35 cellular contexts compared by ENCODE assay signal in the genomic region with DNA sequence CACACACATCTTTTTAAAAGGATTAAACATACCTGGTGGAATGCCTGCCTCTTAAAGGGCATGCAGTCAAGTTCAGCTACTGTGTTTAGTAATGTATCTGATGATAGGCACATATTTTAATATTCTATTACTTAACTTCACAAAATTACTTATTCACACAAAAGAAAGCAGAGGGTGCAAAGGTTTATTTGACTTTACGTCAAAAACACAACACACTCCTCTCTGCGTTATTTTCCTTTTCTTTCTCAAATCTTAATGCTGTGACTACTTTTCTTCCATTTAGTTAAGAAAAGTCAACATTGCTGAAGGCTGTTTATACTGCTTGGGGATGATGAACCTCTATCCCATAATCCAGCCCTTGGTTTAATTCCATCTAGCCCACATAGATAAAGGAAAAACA.
"Had no signal": no experiment of that assay in that cellular context is flagged by ENCODE, and none has a peak within 500 bp of the region (broad histone marks: within the 10 kb centered on the region; RNA-seq: fewer than 3 reads in every experiment).

No MANE protein-coding gene starts in this region.

- H3K9me3 Mint-ChIP-seq: activated B cell treated with CpG ODN at 0.5 μM for 24 hours; activated CD4-positive, alpha-beta T cell treated with anti-CD3 and anti-CD28 coated beads, Interleukin-2, amount 10 ng/mL, durations not matched to agents 24 days and 14 days; activated CD8-positive, alpha-beta T cell treated with anti-CD3 and anti-CD28 coated beads for 36 hours; activated naive CD4-positive, alpha-beta T cell treated with anti-CD3 and anti-CD28 coated beads for 36 hours; activated naive CD8-positive, alpha-beta T cell treated with anti-CD3 and anti-CD28 coated beads for 36 hours; activated T-cell treated with anti-CD3 and anti-CD28 coated beads, Interleukin-2, amount 50 U/mL, for 4 hours; activated T-cell treated with anti-CD3 and anti-CD28 coated beads, Interleukin-2, amount 50 U/mL, for 72 hours; activated T-helper 1 cell treated with anti-CD3 and anti-CD28 coated beads, Interleukin-12 subunit alpha, Interleukin-12 subunit beta, Interleukin-2, Interleukin-4 antibody, amounts not matched to agents 30 ng/mL and 10 ng/mL and 1 ng/mL, durations not matched to agents 14 hours and 24 hours and 36 hours; activated T-helper 17 cell treated with anti-CD3 and anti-CD28 coated beads, Interleukin-2, amount 50 U/mL, for 72 hours; T-helper 1 cell treated with Interleukin-12 subunit alpha and Interleukin-12 subunit beta and Interleukin-4 antibody, amounts not matched to agents 30 μg/mL and 1 μg/mL, for 36 hours; T-helper 2 cell treated with Interferon-gamma antibody and Interleukin-4, amounts not matched to agents 5 μg/mL and 100 μg/mL, for 36 hours had no signal

- H3K4me1 Mint-ChIP-seq: activated B cell treated with CpG ODN at 0.5 μM for 24 hours; activated CD4-positive, alpha-beta T cell treated with anti-CD3 and anti-CD28 coated beads, Interleukin-2, amount 10 ng/mL, durations not matched to agents 24 days and 14 days; activated naive CD8-positive, alpha-beta T cell treated with anti-CD3 and anti-CD28 coated beads for 36 hours; activated T-helper 17 cell treated with anti-CD3 and anti-CD28 coated beads, Interleukin-2, amount 50 U/mL, for 72 hours had no signal

- H3K36me3 Mint-ChIP-seq: activated CD4-positive, alpha-beta memory T cell treated with anti-CD3 and anti-CD28 coated beads for 36 hours; activated naive CD4-positive, alpha-beta T cell treated with anti-CD3 and anti-CD28 coated beads, Interleukin-2, amount 50 U/mL, for 72 hours; activated naive CD8-positive, alpha-beta T cell treated with anti-CD3 and anti-CD28 coated beads for 36 hours had no signal

- H3K27ac Mint-ChIP-seq: activated B cell treated with CpG ODN at 0.5 μM for 24 hours; activated CD4-positive, alpha-beta memory T cell treated with anti-CD3 and anti-CD28 coated beads for 36 hours; activated CD4-positive, alpha-beta T cell treated with anti-CD3 and anti-CD28 coated beads, Interleukin-2, amount 10 ng/mL, durations not matched to agents 24 days and 14 days; activated CD8-positive, alpha-beta T cell treated with anti-CD3 and anti-CD28 coated beads for 36 hours; activated naive CD4-positive, alpha-beta T cell treated with anti-CD3 and anti-CD28 coated beads for 36 hours; activated naive CD4-positive, alpha-beta T cell treated with anti-CD3 and anti-CD28 coated beads, Interleukin-2, amount 50 U/mL, for 72 hours; activated naive CD8-positive, alpha-beta T cell treated with anti-CD3 and anti-CD28 coated beads for 36 hours; activated T-cell treated with anti-CD3 and anti-CD28 coated beads, Interleukin-2, amount 50 U/mL, for 72 hours; activated T-helper 1 cell treated with anti-CD3 and anti-CD28 coated beads, Interleukin-12 subunit alpha, Interleukin-12 subunit beta, Interleukin-2, Interleukin-4 antibody, amounts not matched to agents 30 ng/mL and 10 ng/mL and 1 ng/mL, durations not matched to agents 14 hours and 24 hours and 36 hours; activated T-helper 17 cell treated with anti-CD3 and anti-CD28 coated beads, Interleukin-2, amount 50 U/mL, for 72 hours; T-helper 1 cell treated with Interleukin-12 subunit alpha and Interleukin-12 subunit beta and Interleukin-4 antibody, amounts not matched to agents 30 μg/mL and 1 μg/mL, for 36 hours; T-helper 2 cell treated with Interferon-gamma antibody and Interleukin-4, amounts not matched to agents 5 μg/mL and 100 μg/mL, for 36 hours had no signal

- H3K27ac ChIP-seq: adrenal gland, body of pancreas, brain microvascular endothelial cell, breast epithelium, VCaP had no signal

- H3K27me3 ChIP-seq: adrenal gland, body of pancreas, brain microvascular endothelial cell, breast epithelium had no signal

- H3K4me3 ChIP-seq: adrenal gland, body of pancreas, breast epithelium had no signal

- H3K27me3 Mint-ChIP-seq: activated B cell treated with CpG ODN at 0.5 μM for 24 hours; activated CD4-positive, alpha-beta memory T cell treated with anti-CD3 and anti-CD28 coated beads for 36 hours; activated CD4-positive, alpha-beta T cell treated with anti-CD3 and anti-CD28 coated beads, Interleukin-2, amount 10 ng/mL, durations not matched to agents 24 days and 14 days; activated CD8-positive, alpha-beta T cell treated with anti-CD3 and anti-CD28 coated beads for 36 hours; activated naive CD8-positive, alpha-beta T cell treated with anti-CD3 and anti-CD28 coated beads for 36 hours; activated T-helper 17 cell treated with anti-CD3 and anti-CD28 coated beads, Interleukin-2, amount 50 U/mL, for 72 hours had no signal

- DNase-seq: activated B cell treated with CpG ODN at 0.5 μM for 24 hours; activated CD4-positive, alpha-beta memory T cell treated with anti-CD3 and anti-CD28 coated beads for 36 hours; activated CD4-positive, alpha-beta T cell treated with anti-CD3 and anti-CD28 coated beads for 4 hours; activated CD4-positive, alpha-beta T cell treated with anti-CD3 and anti-CD28 coated beads, Interleukin-2, amount 10 ng/mL, durations not matched to agents 24 days and 14 days; activated CD4-positive, alpha-beta T cell treated with anti-CD3 and anti-CD28 coated beads, Interleukin-2, amount 50 U/mL, for 1 hour; activated CD4-positive, alpha-beta T cell treated with anti-CD3 and anti-CD28 coated beads, Interleukin-2, amount 50 U/mL, for 4 hours; activated CD4-positive, CD25-positive, alpha-beta regulatory T cell treated with anti-CD3 and anti-CD28 coated beads, Interleukin-2, amount 50 U/mL, for 72 hours; activated CD8-positive, alpha-beta memory T cell treated with anti-CD3 and anti-CD28 coated beads, Interleukin-2, amount 50 U/mL, for 4 hours; activated CD8-positive, alpha-beta T cell treated with anti-CD3 and anti-CD28 coated beads for 36 hours; activated effector memory CD4-positive, alpha-beta T cell treated with anti-CD3 and anti-CD28 coated beads, Interleukin-2, amount 50 U/mL, for 16 hours; activated gamma-delta T cell treated with Interleukin-2 at 50 U/mL for 16 hours; activated naive CD4-positive, alpha-beta T cell; activated naive CD4-positive, alpha-beta T cell treated with anti-CD3 and anti-CD28 coated beads for 36 hours; activated naive CD4-positive, alpha-beta T cell treated with anti-CD3 and anti-CD28 coated beads, Interleukin-2, amount 50 U/mL, for 16 hours; activated naive CD8-positive, alpha-beta T cell treated with anti-CD3 and anti-CD28 coated beads for 36 hours; activated T-cell treated with anti-CD3 and anti-CD28 coated beads for 4 hours; activated T-cell treated with anti-CD3 and anti-CD28 coated beads, Interleukin-2, amount 50 U/mL, for 1 hour; activated T-cell treated with anti-CD3 and anti-CD28 coated beads, Interleukin-2, amount 50 U/mL, for 4 hours; activated T-cell treated with anti-CD3 and anti-CD28 coated beads, Interleukin-2, amount 50 U/mL, for 72 hours; adrenal gland; amniotic stem cell; aorta; body of pancreas; brain microvascular endothelial cell; central memory CD4-positive, alpha-beta T cell; T-helper 1 cell; T-helper 2 cell; T-helper 9 cell had no signal

- H3K36me3 ChIP-seq: adrenal gland, brain microvascular endothelial cell, breast epithelium had no signal

- H3K9me3 ChIP-seq: adrenal gland, body of pancreas, breast epithelium had no signal

- H3K4me1 ChIP-seq: adrenal gland, body of pancreas, breast epithelium had no signal

- H3K4me3 Mint-ChIP-seq: activated B cell treated with CpG ODN at 0.5 μM for 24 hours; activated CD4-positive, alpha-beta memory T cell treated with anti-CD3 and anti-CD28 coated beads for 36 hours; activated CD4-positive, alpha-beta T cell treated with anti-CD3 and anti-CD28 coated beads, Interleukin-2, amount 10 ng/mL, durations not matched to agents 24 days and 14 days; activated CD8-positive, alpha-beta T cell treated with anti-CD3 and anti-CD28 coated beads for 36 hours; activated naive CD4-positive, alpha-beta T cell treated with anti-CD3 and anti-CD28 coated beads for 36 hours; activated naive CD8-positive, alpha-beta T cell treated with anti-CD3 and anti-CD28 coated beads for 36 hours; activated T-cell treated with anti-CD3 and anti-CD28 coated beads, Interleukin-2, amount 50 U/mL, for 4 hours; activated T-cell treated with anti-CD3 and anti-CD28 coated beads, Interleukin-2, amount 50 U/mL, for 72 hours; activated T-helper 1 cell treated with anti-CD3 and anti-CD28 coated beads, Interleukin-12 subunit alpha, Interleukin-12 subunit beta, Interleukin-2, Interleukin-4 antibody, amounts not matched to agents 30 ng/mL and 10 ng/mL and 1 ng/mL, durations not matched to agents 14 hours and 24 hours and 36 hours; activated T-helper 17 cell treated with anti-CD3 and anti-CD28 coated beads, Interleukin-2, amount 50 U/mL, for 72 hours; T-helper 1 cell treated with Interleukin-12 subunit alpha and Interleukin-12 subunit beta and Interleukin-4 antibody, amounts not matched to agents 30 μg/mL and 1 μg/mL, for 36 hours; T-helper 2 cell treated with Interferon-gamma antibody and Interleukin-4, amounts not matched to agents 5 μg/mL and 100 μg/mL, for 36 hours had no signal
